ENCODE assay signal across 24 cellular contexts in genomic region chr3:14649466-14649865, GRCh38. TPM values are rescaled to one million over a fixed set of nuclear protein-coding genes. Genes with fewer than 3 reads are reported as not detected.
DNase-seq lines count a peak whose midpoint lies in the region; ATAC-seq and TF ChIP-seq lines count a peak whose summit lies in the region.
"Had no signal": no experiment of that assay in that cellular context is flagged by ENCODE, and none has a peak within 500 bp of the region (broad histone marks: within the 10 kb centered on the region; RNA-seq: fewer than 3 reads in every experiment).

No MANE protein-coding gene starts in this region.

- TF ChIP-seq CTCF in brain (conservative IDR thresholded peaks at IDR 0.05): no peak
- no peak for TF ChIP-seq CTCF in nephron (IDR thresholded peaks at IDR 0.05; ENCODE audit: unreplicated experiment in 3 of 3)
- TF ChIP-seq CTCF in RWPE1 (conservative IDR thresholded peaks at IDR 0.05; ENCODE audit: low read depth): no peak

- H3K36me3 Mint-ChIP-seq in activated naive CD8-positive, alpha-beta T cell: peaks cover 9% of the 10 kb centered on the region
- H3K36me3 Mint-ChIP-seq in activated naive CD8-positive, alpha-beta T cell treated with anti-CD3 and anti-CD28 coated beads for 36 hours: peaks cover 10% of the 10 kb centered on the region
- H3K36me3 Mint-ChIP-seq in brain (peaks cover 6% of the 10 kb centered on the region), nephron (ENCODE audit: low read depth) (peaks cover 7% of the 10 kb centered on the region)

- no peak overlapping the region for H3K27ac Mint-ChIP-seq in activated naive CD8-positive, alpha-beta T cell
- H3K27ac Mint-ChIP-seq in activated naive CD8-positive, alpha-beta T cell treated with anti-CD3 and anti-CD28 coated beads for 36 hours: no peak overlapping the region
- H3K27ac Mint-ChIP-seq in brain (peak overlapping the region in 2 of 5 experiments; percentile 40 to 92), nephron (peak overlapping the region; percentile 79 to 99 (median 79))
- H3K27ac Mint-ChIP-seq: GM23338 had no signal

- POLR2A ChIA-PET in RWPE1 (lab: Yijun Ruan, JAX; ENCODE audit: low non-redundant PET): no interaction called here

- H3K4me3 Mint-ChIP-seq in activated naive CD8-positive, alpha-beta T cell: peak overlapping the region; percentile 99
- H3K4me3 Mint-ChIP-seq in activated naive CD8-positive, alpha-beta T cell treated with anti-CD3 and anti-CD28 coated beads for 36 hours: no peak overlapping the region
- peak overlapping the region in 4 of 5 experiments; percentile 46 to 100 (median 74) for H3K4me3 Mint-ChIP-seq in brain
- peak overlapping the region; percentile 49 to 99 (median 60) for H3K4me3 Mint-ChIP-seq in nephron
- H3K4me3 Mint-ChIP-seq: GM23338 had no signal

- H3K27me3 Mint-ChIP-seq in activated naive CD8-positive, alpha-beta T cell: no peaks in the 10 kb centered on the region
- no peaks in the 10 kb centered on the region for H3K27me3 Mint-ChIP-seq in activated naive CD8-positive, alpha-beta T cell treated with anti-CD3 and anti-CD28 coated beads for 36 hours
- H3K27me3 Mint-ChIP-seq in brain (peaks cover 7% of the 10 kb centered on the region), nephron (ENCODE audit: low read depth) (peaks cover 2% of the 10 kb centered on the region)
- H3K27me3 Mint-ChIP-seq: IgD-negative memory B cell had no signal

- H3K9me3 Mint-ChIP-seq in activated naive CD8-positive, alpha-beta T cell (ENCODE audit: low read depth): no peaks in the 10 kb centered on the region
- no peaks in the 10 kb centered on the region for H3K9me3 Mint-ChIP-seq in activated naive CD8-positive, alpha-beta T cell treated with anti-CD3 and anti-CD28 coated beads for 36 hours
- H3K9me3 Mint-ChIP-seq in brain: peaks cover 0 to 4% (median 0%) of the 10 kb centered on the region in 5 experiments
- H3K9me3 Mint-ChIP-seq in nephron: no peaks in the 10 kb centered on the region

- DNase-seq in activated naive CD8-positive, alpha-beta T cell treated with anti-CD3 and anti-CD28 coated beads for 36 hours: no peak
- DNase-seq in ACHN: peak; percentile 52
- no peak for DNase-seq in RWPE1 (ENCODE audit: low spot score)
- no peak for DNase-seq in central memory CD4-positive, alpha-beta T cell
- DNase-seq: CD8-positive, alpha-beta T cell; DMS79; Karpas-422; MG63; NCI-H1092; NCI-H1436 treated with DMSO at 0.1 percent for 48 hours; NCI-H2029 treated with DMSO at 0.1 percent for 48 hours; NCI-H2171 treated with DMSO at 0.1 percent for 48 hours had no signal

- no peak overlapping the region for H3K27ac ChIP-seq in RWPE1
- H3K27ac ChIP-seq: BLaER1, SJSA1 had no signal

- CTCF ChIA-PET in RWPE1 (lab: Yijun Ruan, JAX): interaction anchor here (0.6 kb wide), 1 partner anchor 446 kb away, joined by 3 read pairs; no protein-coding TSS in a partner anchor

- H3K4me1 Mint-ChIP-seq in activated naive CD8-positive, alpha-beta T cell (ENCODE audit: low read depth): peaks cover 46% of the 10 kb centered on the region
- peaks cover 28% of the 10 kb centered on the region for H3K4me1 Mint-ChIP-seq in activated naive CD8-positive, alpha-beta T cell treated with anti-CD3 and anti-CD28 coated beads for 36 hours
- H3K4me1 Mint-ChIP-seq in brain (peaks cover 60% of the 10 kb centered on the region), nephron (peaks cover 24% of the 10 kb centered on the region)

- in situ Hi-C loops in ACHN (cut with HindIII; ENCODE audit: low pct_ligation_motif_present, low pct_unique_long_range_greater_than_20kb, low sequenced_read_pairs): no loop called here

- ATAC-seq in HG03135 (IDR thresholded peaks at IDR 0.05; ENCODE audit: unreplicated experiment): no peak
- ATAC-seq: CD8-positive, alpha-beta T cell; GM23338; HCT116; Panc1 had no signal

RNA-seq across cellular contexts. Expression of gene CCDC174, which starts 2.1 kb away (rescaled TPM):
- 10 to 100 TPM; 16.1 to 18.6 TPM for total RNA-seq in activated naive CD8-positive, alpha-beta T cell treated with anti-CD3 and anti-CD28 coated beads for 36 hours
- polyA plus RNA-seq in brain (ENCODE audit: insufficient read depth, low read depth, low replicate concordance): 6.0 TPM

RNA-seq across cellular contexts. Expression of gene C3orf20, which starts 25.5 kb away (rescaled TPM):
- under 1 TPM in 1 of 2 experiments, not detected in 1; 0.14 TPM for total RNA-seq in activated naive CD8-positive, alpha-beta T cell treated with anti-CD3 and anti-CD28 coated beads for 36 hours
- polyA plus RNA-seq in brain (ENCODE audit: insufficient read depth, low read depth, low replicate concordance): not detected
- total RNA-seq: A172, GM23338, NCI-H460, SJSA1 had no signal
- polyA plus RNA-seq: GM23338, IgD-negative memory B cell had no signal

Comparison
In these comparisons a context has a peak if more than half of its experiments do, and no peak if none do; other contexts are left out.
1. H3K27ac Mint-ChIP-seq: peak in nephron (3 of 3); none in activated naive CD8-positive, alpha-beta T cell (single experiment) and activated naive CD8-positive, alpha-beta T cell treated with anti-CD3 and anti-CD28 coated beads for 36 hours (single experiment).